1 cellular context compared by ENCODE assay signal in the genomic region with DNA sequence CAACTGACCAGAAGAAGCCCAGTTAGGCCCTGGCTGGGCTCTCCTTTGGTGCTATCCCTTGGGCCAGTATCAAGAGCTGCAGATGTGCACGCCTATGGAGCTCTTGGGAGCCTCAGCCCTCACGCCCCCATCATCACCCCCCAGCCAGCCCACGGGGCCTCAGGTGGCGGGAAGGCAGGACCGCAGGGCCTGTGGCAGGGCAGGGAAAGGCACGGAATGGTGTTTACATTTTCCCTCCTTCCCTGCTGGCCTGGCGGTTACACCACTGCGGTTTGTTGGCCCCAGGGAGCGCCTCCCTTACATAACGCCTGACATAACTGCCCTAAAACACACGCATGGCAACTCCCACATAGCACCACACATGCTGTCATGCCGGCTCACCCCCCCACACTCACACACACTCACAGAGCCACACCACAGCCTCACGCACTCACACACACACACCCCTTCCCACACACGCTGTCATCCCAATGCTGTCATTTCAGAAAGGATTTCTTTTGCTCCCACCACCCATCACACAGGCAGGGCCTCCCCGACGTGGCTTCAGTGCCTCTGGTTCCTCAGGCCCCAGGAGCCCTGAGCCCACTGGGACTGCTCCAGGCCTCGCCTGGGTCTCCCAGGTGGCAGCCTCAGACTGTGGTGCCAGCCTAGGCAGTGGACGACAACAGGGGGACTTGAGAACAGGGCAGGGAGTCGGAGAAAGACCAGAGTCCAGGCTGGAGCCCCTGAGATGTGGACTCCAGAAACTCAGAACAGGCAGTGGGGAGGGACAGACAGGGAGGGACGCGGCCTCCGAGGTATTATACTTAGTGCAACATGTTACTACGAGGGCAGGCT.
TF ChIP-seq lines count a peak whose summit lies in the region.

No MANE protein-coding gene starts in this region.

TF ChIP-seq in HepG2, 621 proteins besides CTCF, POLR2A, EP300 and RAD21 (continued from another document and continues in another):
- TF ChIP-seq ZBTB10 (CRISPR knock-in tag; IDR thresholded peaks at IDR 0.05; ENCODE audit: borderline replicate concordance) (peak; percentile 66; the same call in 1 of the 2 replicates), ZNF10 (CRISPR knock-in tag; IDR thresholded peaks at IDR 0.05; ENCODE audit: borderline replicate concordance, low read depth) (no peak), CAMTA2 (CRISPR knock-in tag; IDR thresholded peaks at IDR 0.05; ENCODE audit: borderline replicate concordance) (0 out of 2 replicates have a peak, but pooled peaks have one; percentile 90), JUN (CRISPR knock-in tag; IDR thresholded peaks at IDR 0.05) (peak; percentile 49), CEBPG (CRISPR knock-in tag; IDR thresholded peaks at IDR 0.05) (peak; percentile 81), NFAT5 (CRISPR knock-in tag; IDR thresholded peaks at IDR 0.05) (peak; percentile 24; the same call in 1 of the 2 replicates), ZFP37 (CRISPR knock-in tag; IDR thresholded peaks at IDR 0.05; ENCODE audit: borderline replicate concordance) (peak; percentile 96; the same call in 1 of the 2 replicates), RORA (CRISPR knock-in tag; IDR thresholded peaks at IDR 0.05) (no peak), FOSL2 (CRISPR knock-in tag; IDR thresholded peaks at IDR 0.05) (peak; percentile 72), ZNF143 (CRISPR knock-in tag; IDR thresholded peaks at IDR 0.05) (peak; percentile 63; the same call in 1 of the 2 replicates), RELA (CRISPR knock-in tag; IDR thresholded peaks at IDR 0.05) (peak; percentile 79; the same call in 1 of the 2 replicates), RBM39 (IDR thresholded peaks at IDR 0.05; ENCODE audit: low read depth, low read length, poor library complexity, severe bottlenecking) (peak; percentile 54), ZNF354B (CRISPR knock-in tag; IDR thresholded peaks at IDR 0.05) (no peak), ZNF552 (CRISPR knock-in tag; IDR thresholded peaks at IDR 0.05; ENCODE audit: borderline replicate concordance) (no peak), AHR (CRISPR knock-in tag; IDR thresholded peaks at IDR 0.05) (peak; percentile 91; the same call in 1 of the 2 replicates), ZFP1 (CRISPR knock-in tag; IDR thresholded peaks at IDR 0.05) (0 out of 2 replicates have a peak, but pooled peaks have one; percentile 54), CENPBD1 (CRISPR knock-in tag; IDR thresholded peaks at IDR 0.05; ENCODE audit: borderline replicate concordance, low read depth) (no peak), ATF7 (IDR thresholded peaks at IDR 0.05) (no peak), ATF7 (CRISPR knock-in tag; IDR thresholded peaks at IDR 0.05) (peak; percentile 77; the same call in 1 of the 2 replicates), ZNF615 (CRISPR knock-in tag; IDR thresholded peaks at IDR 0.05; ENCODE audit: borderline replicate concordance) (no peak), SAP130 (CRISPR knock-in tag; IDR thresholded peaks at IDR 0.05; ENCODE audit: low read depth) (peak; percentile 93), ZNF367 (CRISPR knock-in tag; IDR thresholded peaks at IDR 0.05; ENCODE audit: borderline replicate concordance) (no peak), SP1 (IDR thresholded peaks at IDR 0.05) (no peak), SP1 (CRISPR knock-in tag; IDR thresholded peaks at IDR 0.05) (no peak), GATAD2A (CRISPR knock-in tag; IDR thresholded peaks at IDR 0.05) (peak; percentile 93), ELK4 (CRISPR knock-in tag; IDR thresholded peaks at IDR 0.05; ENCODE audit: borderline replicate concordance) (no peak), ZNF350 (CRISPR knock-in tag; IDR thresholded peaks at IDR 0.05; ENCODE audit: borderline replicate concordance, low read depth) (peak; percentile 95), GFI1 (CRISPR knock-in tag; IDR thresholded peaks at IDR 0.05; ENCODE audit: borderline replicate concordance) (peak; percentile 50; the same call in 1 of the 2 replicates), ATRX (CRISPR knock-in tag; IDR thresholded peaks at IDR 0.05; ENCODE audit: borderline replicate concordance) (no peak), POLR2G (IDR thresholded peaks at IDR 0.05; ENCODE audit: low read depth, low read length) (no peak), ZEB1 (IDR thresholded peaks at IDR 0.05; ENCODE audit: insufficient replicate concordance, low read depth) (peak; percentile 61), HCFC1 (IDR thresholded peaks at IDR 0.05; ENCODE audit: low read depth, low read length) (no peak), SPEN (CRISPR knock-in tag; IDR thresholded peaks at IDR 0.05; ENCODE audit: low read depth) (peak; percentile 91), TOE1 (CRISPR knock-in tag; IDR thresholded peaks at IDR 0.05) (0 out of 2 replicates have a peak, but pooled peaks have one; percentile 40), ZNF17 (CRISPR knock-in tag; IDR thresholded peaks at IDR 0.05) (no peak), ZBTB3 (CRISPR knock-in tag; IDR thresholded peaks at IDR 0.05; ENCODE audit: borderline replicate concordance, low read depth) (0 out of 2 replicates have a peak, but pooled peaks have one; percentile 47), ZNF432 (CRISPR knock-in tag; IDR thresholded peaks at IDR 0.05; ENCODE audit: borderline replicate concordance) (no peak), MED1 (CRISPR knock-in tag; IDR thresholded peaks at IDR 0.05) (peak; percentile 93), MXD4 (CRISPR knock-in tag; IDR thresholded peaks at IDR 0.05) (peak; percentile 81; the same call in 1 of the 2 replicates), ZFYVE20 (CRISPR knock-in tag; IDR thresholded peaks at IDR 0.05; ENCODE audit: borderline replicate concordance, low read depth) (no peak), CCDC6 (CRISPR knock-in tag; IDR thresholded peaks at IDR 0.05) (peak; percentile 91), ZNF775 (CRISPR knock-in tag; IDR thresholded peaks at IDR 0.05; ENCODE audit: borderline replicate concordance) (no peak), ZNF263 (CRISPR knock-in tag; IDR thresholded peaks at IDR 0.05) (peak; percentile 64), AGO2 (optimal IDR thresholded peaks at IDR 0.05; ENCODE audit: low read depth, low read length) (no peak), ZNF724P (CRISPR knock-in tag; IDR thresholded peaks at IDR 0.05; ENCODE audit: borderline replicate concordance) (peak; percentile 72; the same call in 1 of the 2 replicates), TP53 (CRISPR knock-in tag; conservative IDR thresholded peaks at IDR 0.05) (0 out of 2 replicates have a peak, but pooled peaks have one; percentile 66), ATF1 (CRISPR knock-in tag; IDR thresholded peaks at IDR 0.05) (no peak), ZNF7 (CRISPR knock-in tag; IDR thresholded peaks at IDR 0.05) (no peak)
- TF ChIP-seq, protein P1, sequence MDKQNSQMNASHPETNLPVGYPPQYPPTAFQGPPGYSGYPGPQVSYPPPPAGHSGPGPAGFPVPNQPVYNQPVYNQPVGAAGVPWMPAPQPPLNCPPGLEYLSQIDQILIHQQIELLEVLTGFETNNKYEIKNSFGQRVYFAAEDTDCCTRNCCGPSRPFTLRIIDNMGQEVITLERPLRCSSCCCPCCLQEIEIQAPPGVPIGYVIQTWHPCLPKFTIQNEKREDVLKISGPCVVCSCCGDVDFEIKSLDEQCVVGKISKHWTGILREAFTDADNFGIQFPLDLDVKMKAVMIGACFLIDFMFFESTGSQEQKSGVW (CRISPR knock-in tag; IDR thresholded peaks at IDR 0.05; ENCODE audit: borderline replicate concordance), result no peak
- TF ChIP-seq, protein P2, sequence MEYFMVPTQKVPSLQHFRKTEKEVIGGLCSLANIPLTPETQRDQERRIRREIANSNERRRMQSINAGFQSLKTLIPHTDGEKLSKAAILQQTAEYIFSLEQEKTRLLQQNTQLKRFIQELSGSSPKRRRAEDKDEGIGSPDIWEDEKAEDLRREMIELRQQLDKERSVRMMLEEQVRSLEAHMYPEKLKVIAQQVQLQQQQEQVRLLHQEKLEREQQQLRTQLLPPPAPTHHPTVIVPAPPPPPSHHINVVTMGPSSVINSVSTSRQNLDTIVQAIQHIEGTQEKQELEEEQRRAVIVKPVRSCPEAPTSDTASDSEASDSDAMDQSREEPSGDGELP (IDR thresholded peaks at IDR 0.05; ENCODE audit: borderline replicate concordance, low read depth), result peak; percentile 78; the same call in 1 of the 2 replicates
- TF ChIP-seq, protein P3, sequence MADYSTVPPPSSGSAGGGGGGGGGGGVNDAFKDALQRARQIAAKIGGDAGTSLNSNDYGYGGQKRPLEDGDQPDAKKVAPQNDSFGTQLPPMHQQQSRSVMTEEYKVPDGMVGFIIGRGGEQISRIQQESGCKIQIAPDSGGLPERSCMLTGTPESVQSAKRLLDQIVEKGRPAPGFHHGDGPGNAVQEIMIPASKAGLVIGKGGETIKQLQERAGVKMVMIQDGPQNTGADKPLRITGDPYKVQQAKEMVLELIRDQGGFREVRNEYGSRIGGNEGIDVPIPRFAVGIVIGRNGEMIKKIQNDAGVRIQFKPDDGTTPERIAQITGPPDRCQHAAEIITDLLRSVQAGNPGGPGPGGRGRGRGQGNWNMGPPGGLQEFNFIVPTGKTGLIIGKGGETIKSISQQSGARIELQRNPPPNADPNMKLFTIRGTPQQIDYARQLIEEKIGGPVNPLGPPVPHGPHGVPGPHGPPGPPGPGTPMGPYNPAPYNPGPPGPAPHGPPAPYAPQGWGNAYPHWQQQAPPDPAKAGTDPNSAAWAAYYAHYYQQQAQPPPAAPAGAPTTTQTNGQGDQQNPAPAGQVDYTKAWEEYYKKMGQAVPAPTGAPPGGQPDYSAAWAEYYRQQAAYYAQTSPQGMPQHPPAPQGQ (CRISPR knock-in tag; IDR thresholded peaks at IDR 0.05; ENCODE audit: borderline replicate concordance), result no peak; the same call in 1 of the 2 replicates
- TF ChIP-seq, protein P4, sequence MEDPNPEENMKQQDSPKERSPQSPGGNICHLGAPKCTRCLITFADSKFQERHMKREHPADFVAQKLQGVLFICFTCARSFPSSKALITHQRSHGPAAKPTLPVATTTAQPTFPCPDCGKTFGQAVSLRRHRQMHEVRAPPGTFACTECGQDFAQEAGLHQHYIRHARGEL (CRISPR knock-in tag; IDR thresholded peaks at IDR 0.05), result peak; percentile 92
- TF ChIP-seq, protein P5, sequence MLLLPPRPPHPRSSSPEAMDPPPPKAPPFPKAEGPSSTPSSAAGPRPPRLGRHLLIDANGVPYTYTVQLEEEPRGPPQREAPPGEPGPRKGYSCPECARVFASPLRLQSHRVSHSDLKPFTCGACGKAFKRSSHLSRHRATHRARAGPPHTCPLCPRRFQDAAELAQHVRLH (CRISPR knock-in tag; IDR thresholded peaks at IDR 0.05; ENCODE audit: borderline replicate concordance, low read depth), result peak; percentile 91; the same call in 1 of the 2 replicates
